In the genomic region with DNA sequence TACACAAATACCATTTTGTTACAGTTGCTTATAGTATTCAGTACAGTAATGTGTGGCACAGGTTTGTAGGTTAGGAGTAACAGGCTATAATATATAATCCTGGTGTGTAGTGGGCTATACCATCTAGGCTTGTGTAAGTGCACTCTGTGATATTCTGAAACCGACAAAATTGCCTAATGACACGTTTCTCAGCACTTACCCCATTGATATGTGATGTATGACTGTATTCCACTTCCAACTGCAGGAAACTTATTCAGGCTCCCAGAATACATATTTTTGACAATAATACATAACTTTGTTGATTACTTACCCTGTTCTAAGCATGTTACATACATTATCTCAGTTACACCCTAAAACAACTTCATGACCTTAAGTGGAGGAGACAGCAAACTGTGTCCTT, we compare ENCODE assay signal across 35 cellular contexts.
"Had no signal": no experiment of that assay in that cellular context is flagged by ENCODE, and none has a peak within 500 bp of the region (broad histone marks: within the 10 kb centered on the region; RNA-seq: fewer than 3 reads in every experiment).

No MANE protein-coding gene starts in this region.

- H3K4me2 ChIP-seq: KMS-11 had no signal

- H3K4me3 ChIP-seq: MG63 had no signal

- H3K9ac ChIP-seq: KMS-11 had no signal

- H3K36me3 ChIP-seq: MG63 had no signal

- H3K27ac ChIP-seq: KMS-11 had no signal

- DNase-seq: Karpas-422, Kasumi-1, MG63, MM.1S, MV-4-11, NCI-H1048, NCI-H1092, NCI-H1092 treated with DMSO at 0.1 percent for 48 hours, NCI-H1105, NCI-H1105 treated with DMSO at 0.1 percent for 48 hours, NCI-H1417, NCI-H1417 treated with DMSO at 0.1 percent for 48 hours, NCI-H1436, NCI-H1436 treated with DMSO at 0.1 percent for 48 hours, NCI-H146, NCI-H1694, NCI-H1694 treated with DMSO at 0.1 percent for 48 hours, NCI-H187, NCI-H187 treated with DMSO at 0.1 percent for 48 hours, NCI-H1930, NCI-H2029, NCI-H2029 treated with DMSO at 0.1 percent for 48 hours, NCI-H2081, NCI-H2081 treated with DMSO at 0.1 percent for 48 hours, NCI-H2107, NCI-H2171, NCI-H2171 treated with DMSO at 0.1 percent for 48 hours, NCI-H226, NCI-H345, NCI-H446, NCI-H446 treated with DMSO at 0.1 percent for 48 hours, NCI-H510A, NCI-H510A treated with DMSO at 0.1 percent for 48 hours, NCI-H524 had no signal

- H3K27me3 ChIP-seq: MG63 had no signal
